ENCODE assay signal across 16 cellular contexts in genomic region chrX:18098704-18099103, GRCh38.
DNase-seq lines count a peak whose midpoint lies in the region; ATAC-seq and TF ChIP-seq lines count a peak whose summit lies in the region.
"Had no signal": no experiment of that assay in that cellular context is flagged by ENCODE, and none has a peak within 500 bp of the region (broad histone marks: within the 10 kb centered on the region; RNA-seq: fewer than 3 reads in every experiment).

No MANE protein-coding gene starts in this region.

- DNase-seq in RWPE2 (ENCODE audit: low spot score) (no peak), head of caudate nucleus (peak in 32 of 42 donors; percentile 1 to 44 (median 21)), left kidney (ENCODE audit: low read depth, low spot score) (peak; percentile 16), smooth muscle cell (lab: John Stamatoyannopoulos, UW; ENCODE audit: unreplicated experiment) (no peak), superior temporal gyrus (ENCODE audit: extremely low spot score) (no peak), DMS 273 treated with DMSO at 0.1 percent for 48 hours (lab: John Stamatoyannopoulos, UW) (no peak)
- no peak for DNase-seq in activated CD4-positive, alpha-beta T cell treated with anti-CD3 and anti-CD28 coated beads, Interleukin-2, amount 50 U/mL, for 4 hours
- no peak for DNase-seq in stimulated activated naive CD4-positive, alpha-beta T cell (lab: John Stamatoyannopoulos, UW)
- DNase-seq: effector memory CD8-positive, alpha-beta T cell; HFFc6; Karpas-422; NCI-H1417 treated with DMSO at 0.1 percent for 48 hours; NCI-H2171; NCI-H748 treated with DMSO at 0.1 percent for 48 hours; spleen; stimulated activated CD8-positive, alpha-beta memory T cell treated with anti-CD3 and anti-CD28 coated beads, Interleukin-4, amount 100 ng/mL, for 48 hours had no signal

- H2AFZ ChIP-seq in smooth muscle cell (ENCODE audit: low read depth): no peak overlapping the region

- 34% methylated on average over 15 of the region's 15 CpGs for WGBS in smooth muscle cell (ENCODE audit: low lambda C conversion rate)

- no peak overlapping the region for H3K9ac ChIP-seq in smooth muscle cell (ENCODE audit: low read depth)

- H3F3A ChIP-seq in smooth muscle cell (ENCODE audit: low read depth): no peaks in the 10 kb centered on the region

- peak overlapping the region; percentile 69 for H3K27ac ChIP-seq in RWPE2 (ENCODE audit: poor library complexity, severe bottlenecking)
- peak overlapping the region; percentile 74 for H3K27ac ChIP-seq in smooth muscle cell (ENCODE audit: low read depth)
- H3K27ac ChIP-seq: spleen had no signal

- H3K79me2 ChIP-seq in smooth muscle cell (ENCODE audit: low read depth): no peaks in the 10 kb centered on the region

- intact Hi-C loops in head of caudate nucleus (cut with DNase I): no loop called here

- H3K36me3 ChIP-seq in RWPE2 (ENCODE audit: low read depth) (no peaks in the 10 kb centered on the region), smooth muscle cell (ENCODE audit: low read depth) (no peaks in the 10 kb centered on the region)
- H3K36me3 ChIP-seq: spleen had no signal

- H3K9me3 ChIP-seq in RWPE2 (ENCODE audit: severe bottlenecking) (no peaks in the 10 kb centered on the region), smooth muscle cell (replicated peaks; ENCODE audit: low read depth) (peaks cover 3% of the 10 kb centered on the region)
- H3K9me3 ChIP-seq: spleen had no signal

- H3K27me3 ChIP-seq in RWPE2 (ENCODE audit: insufficient read depth, poor library complexity, severe bottlenecking) (no peaks in the 10 kb centered on the region), smooth muscle cell (ENCODE audit: low read depth) (no peaks in the 10 kb centered on the region)

- H3K4me1 ChIP-seq in RWPE2 (ENCODE audit: insufficient read depth, poor library complexity, severe bottlenecking) (peaks cover 13% of the 10 kb centered on the region), smooth muscle cell (ENCODE audit: low read depth) (peaks cover 7% of the 10 kb centered on the region)
- H3K4me1 ChIP-seq: spleen had no signal

- no peak overlapping the region for H3K4me3 ChIP-seq in RWPE2 (ENCODE audit: severe bottlenecking)
- peak overlapping the region; percentile 10 for H3K4me3 ChIP-seq in smooth muscle cell
- H3K4me3 ChIP-seq: spleen had no signal

- no peak for ATAC-seq in RWPE2 (ENCODE audit: low read depth)
- ATAC-seq: effector memory CD8-positive, alpha-beta T cell had no signal

- no peak for TF ChIP-seq CTCF in RWPE2 (IDR thresholded peaks at IDR 0.05; ENCODE audit: poor library complexity, severe bottlenecking)
- TF ChIP-seq CTCF in smooth muscle cell (IDR thresholded peaks at IDR 0.05; ENCODE audit: borderline replicate concordance, insufficient read depth, poor library complexity, severe bottlenecking): no peak

- no peaks in the 10 kb centered on the region for H4K20me1 ChIP-seq in smooth muscle cell (ENCODE audit: low read depth)

- H3K4me2 ChIP-seq in smooth muscle cell: peak overlapping the region; percentile 78

Comparison
In these comparisons a context has a peak if more than half of its experiments do, and no peak if none do; other contexts are left out.
1. DNase-seq: peak in head of caudate nucleus (32 of 42) and left kidney (single experiment); none in RWPE2 (single experiment), smooth muscle cell (single experiment), activated CD4-positive, alpha-beta T cell treated with anti-CD3 and anti-CD28 coated beads, Interleukin-2, amount 50 U/mL, for 4 hours (0 of 2), superior temporal gyrus (single experiment), DMS 273 treated with DMSO at 0.1 percent for 48 hours (single experiment) and stimulated activated naive CD4-positive, alpha-beta T cell (0 of 6).